ENCODE assay signal across 10 cellular contexts in the genomic region with DNA sequence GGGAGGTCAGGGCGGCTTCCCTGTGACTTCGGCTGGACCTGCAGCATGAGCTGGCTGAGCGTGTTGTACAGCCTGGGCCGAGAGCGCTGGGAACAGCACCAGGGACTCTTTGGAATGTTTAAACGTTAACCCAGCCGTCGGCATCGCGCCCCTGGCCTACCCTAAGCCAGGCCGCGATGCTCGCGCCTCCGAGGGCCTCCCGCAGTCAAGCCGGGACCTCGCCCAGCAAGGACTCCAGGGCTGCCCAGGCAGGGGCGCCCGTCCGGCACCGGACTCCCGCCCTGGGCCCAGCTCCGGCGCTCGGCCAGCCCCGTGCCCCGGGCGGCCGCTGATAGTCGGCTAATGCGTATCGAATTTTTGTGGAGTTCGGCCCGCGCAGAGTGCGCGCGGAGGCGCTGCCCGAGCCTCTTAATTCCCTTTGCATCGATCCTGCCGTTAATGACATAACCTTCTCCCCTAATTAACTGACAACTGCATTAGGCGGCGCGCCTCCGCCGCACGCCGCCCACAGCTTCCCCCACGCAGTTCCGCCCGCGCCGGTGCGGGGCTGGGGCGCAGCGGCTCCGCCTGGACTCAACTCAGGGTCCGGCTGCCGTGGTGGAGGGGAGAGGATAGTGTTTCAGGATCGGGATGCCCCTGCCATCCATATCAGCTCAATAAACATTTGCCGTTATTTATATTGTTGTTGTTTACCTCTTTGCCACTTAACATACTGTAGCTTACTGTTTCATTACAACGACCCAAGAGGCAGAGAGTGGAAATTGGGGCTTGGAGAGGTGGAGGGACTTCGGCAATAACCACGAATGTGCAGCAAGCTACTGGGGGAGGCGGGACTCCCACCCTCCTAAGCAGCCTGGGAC. TPM values are rescaled to one million over a fixed set of nuclear protein-coding genes. Genes with fewer than 3 reads are reported as not detected.
DNase-seq lines count a peak whose midpoint lies in the region; ATAC-seq and TF ChIP-seq lines count a peak whose summit lies in the region.
"Had no signal": no experiment of that assay in that cellular context is flagged by ENCODE, and none has a peak within 500 bp of the region (broad histone marks: within the 10 kb centered on the region; RNA-seq: fewer than 3 reads in every experiment).

No MANE protein-coding gene starts in this region.

- TF ChIP-seq POLR2A in right lobe of liver (IDR thresholded peaks at IDR 0.05) = no peak

- 10% methylated on average over 16 of the region's 67 CpGs for WGBS in right lobe of liver (ENCODE audit: insufficient coverage, low coverage, low lambda C conversion rate, missing lambda C conversion rate)

- H3K27me3 Mint-ChIP-seq in dendritic cell treated with granulocyte-macrophage colony-stimulating factor and Interleukin-4, amounts not matched to agents 40 ng/mL and 50 ng/mL, for 4 days = peaks cover 28% of the 10 kb centered on the region

- CTCF ChIA-PET in HEK293T (lab: Yijun Ruan, JAX) (interaction anchor here (0.8 kb wide), 1 partner anchor 110 kb away, joined by 3 read pairs; a partner anchor contains a TSS), RWPE1 (lab: Yijun Ruan, JAX) (interaction anchor here (0.6 to 1.0 kb wide), 4 partner anchors 25 to 1646 kb away, joined by 3 to 4 read pairs (median 3); no protein-coding TSS in a partner anchor)

- no peak for TF ChIP-seq CTCF in right lobe of liver (IDR thresholded peaks at IDR 0.05)
- TF ChIP-seq CTCF in thoracic aorta (IDR thresholded peaks at IDR 0.05) = no peak
- TF ChIP-seq CTCF in RWPE1 (conservative IDR thresholded peaks at IDR 0.05; ENCODE audit: low read depth) = no peak

- intact Hi-C loops in dendritic cell treated with granulocyte-macrophage colony-stimulating factor and Interleukin-4, amounts not matched to agents 40 ng/mL and 50 ng/mL, for 4 days (cut with micrococcal nuclease) = no loop called here
- intact Hi-C loops in right lobe of liver (cut with DNase I) = no loop called here

- POLR2A ChIA-PET in HEK293T (lab: Yijun Ruan, JAX) = interaction anchor here (0.5 to 0.7 kb wide), 2 partner anchors 29 kb away, joined by 3 read pairs; a partner anchor contains a TSS
- POLR2A ChIA-PET in RWPE1 (lab: Yijun Ruan, JAX; ENCODE audit: low non-redundant PET) = no interaction called here

- H3K27ac ChIP-seq in right lobe of liver = no peak overlapping the region
- no peak overlapping the region for H3K27ac ChIP-seq in thoracic aorta
- no peak overlapping the region for H3K27ac ChIP-seq in RWPE1
- H3K27ac ChIP-seq: epithelial cell of prostate had no signal

- ATAC-seq in right lobe of liver = peak; percentile 93 to 96 (median 94)
- no peak for ATAC-seq in thoracic aorta (ENCODE audit: insufficient number of reproducible peaks, low FRiP score, low read depth)
- no peak for ATAC-seq in GM21381 (IDR thresholded peaks at IDR 0.05; ENCODE audit: unreplicated experiment)

- DNase-seq in DMS53 (lab: John Stamatoyannopoulos, UW) = peak; percentile 65
- peak; percentile 27 for DNase-seq in NCI-H526 treated with DMSO at 0.1 percent for 48 hours (lab: John Stamatoyannopoulos, UW)
- peak; percentile 72 to 77 (median 74) for DNase-seq in right lobe of liver
- no peak for DNase-seq in thoracic aorta (ENCODE audit: low spot score)
- no peak for DNase-seq in HEK293T (ENCODE audit: extremely low spot score)
- DNase-seq in RWPE1 (ENCODE audit: low spot score) = no peak

- H3K4me3 ChIP-seq in right lobe of liver (peak overlapping the region; percentile 46 to 53 (median 50)), thoracic aorta (peak overlapping the region; percentile 72)

- no peaks in the 10 kb centered on the region for H3K36me3 ChIP-seq in right lobe of liver
- H3K36me3 ChIP-seq in thoracic aorta = no peaks in the 10 kb centered on the region

- H3K9me3 Mint-ChIP-seq in dendritic cell treated with granulocyte-macrophage colony-stimulating factor and Interleukin-4, amounts not matched to agents 40 ng/mL and 50 ng/mL, for 4 days = no peaks in the 10 kb centered on the region

- H3K27ac Mint-ChIP-seq in dendritic cell treated with granulocyte-macrophage colony-stimulating factor and Interleukin-4, amounts not matched to agents 40 ng/mL and 50 ng/mL, for 4 days = no peak overlapping the region

- H3K36me3 Mint-ChIP-seq in dendritic cell treated with granulocyte-macrophage colony-stimulating factor and Interleukin-4, amounts not matched to agents 40 ng/mL and 50 ng/mL, for 4 days (ENCODE audit: low read depth) = no peaks in the 10 kb centered on the region

- no peaks in the 10 kb centered on the region for H3K27me3 ChIP-seq in right lobe of liver
- H3K27me3 ChIP-seq in thoracic aorta (replicated peaks; ENCODE audit: insufficient read depth) = no peaks in the 10 kb centered on the region

- H3K4me3 Mint-ChIP-seq in dendritic cell treated with granulocyte-macrophage colony-stimulating factor and Interleukin-4, amounts not matched to agents 40 ng/mL and 50 ng/mL, for 4 days = peak overlapping the region; percentile 62

- H3K4me1 ChIP-seq in right lobe of liver (peaks cover 0 to 12% (median 3%) of the 10 kb centered on the region in 4 donors), thoracic aorta (ENCODE audit: control insufficient read depth in 1 of 2, low read depth in 2 of 2) (peaks cover 0 to 5% of the 10 kb centered on the region in 2 donors)

- H3K4me1 Mint-ChIP-seq in dendritic cell treated with granulocyte-macrophage colony-stimulating factor and Interleukin-4, amounts not matched to agents 40 ng/mL and 50 ng/mL, for 4 days (ENCODE audit: low read depth) = peaks cover 19% of the 10 kb centered on the region

- no peaks in the 10 kb centered on the region for H3K9me3 ChIP-seq in right lobe of liver
- H3K9me3 ChIP-seq in thoracic aorta = no peaks in the 10 kb centered on the region

TF ChIP-seq in HEK293T, 16 proteins besides CTCF, POLR2A, EP300 and RAD21:
- TF ChIP-seq FOXK2 (IDR thresholded peaks at IDR 0.05) = no peak
- TF ChIP-seq ZNF384 (IDR thresholded peaks at IDR 0.05) = no peak
- no peak for TF ChIP-seq FOXA1 (IDR thresholded peaks at IDR 0.05)
- no peak for TF ChIP-seq TARDBP (IDR thresholded peaks at IDR 0.05)
- TF ChIP-seq FOXM1 (IDR thresholded peaks at IDR 0.05; ENCODE audit: borderline replicate concordance) = no peak
- no peak for TF ChIP-seq SUZ12 (IDR thresholded peaks at IDR 0.05)
- no peak for TF ChIP-seq L3MBTL2 (conservative IDR thresholded peaks at IDR 0.05)
- TF ChIP-seq, protein P1, sequence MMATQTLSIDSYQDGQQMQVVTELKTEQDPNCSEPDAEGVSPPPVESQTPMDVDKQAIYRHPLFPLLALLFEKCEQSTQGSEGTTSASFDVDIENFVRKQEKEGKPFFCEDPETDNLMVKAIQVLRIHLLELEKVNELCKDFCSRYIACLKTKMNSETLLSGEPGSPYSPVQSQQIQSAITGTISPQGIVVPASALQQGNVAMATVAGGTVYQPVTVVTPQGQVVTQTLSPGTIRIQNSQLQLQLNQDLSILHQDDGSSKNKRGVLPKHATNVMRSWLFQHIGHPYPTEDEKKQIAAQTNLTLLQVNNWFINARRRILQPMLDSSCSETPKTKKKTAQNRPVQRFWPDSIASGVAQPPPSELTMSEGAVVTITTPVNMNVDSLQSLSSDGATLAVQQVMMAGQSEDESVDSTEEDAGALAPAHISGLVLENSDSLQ (IDR thresholded peaks at IDR 0.05) = no peak
- TF ChIP-seq LEF1 (IDR thresholded peaks at IDR 0.05; ENCODE audit: borderline replicate concordance) = no peak
- no peak for TF ChIP-seq SP1 (IDR thresholded peaks at IDR 0.05)
- TF ChIP-seq HDGF (IDR thresholded peaks at IDR 0.05; ENCODE audit: borderline replicate concordance) = no peak
- no peak for TF ChIP-seq ELF4 (IDR thresholded peaks at IDR 0.05)
- TF ChIP-seq ARNT (IDR thresholded peaks at IDR 0.05) = no peak
- TF ChIP-seq CTBP1 (IDR thresholded peaks at IDR 0.05; ENCODE audit: borderline replicate concordance) = no peak
TF ChIP-seq in HEK293T: peak in this region for 0.

RNA-seq across cellular contexts. Expression of a gene that starts 28.8 kb away (rescaled TPM):
- 10 to 100 TPM; 11.9 to 16.2 (median 15.2) TPM for total RNA-seq in right lobe of liver
- 10 to 100 TPM; 13.5 to 17.7 TPM for total RNA-seq in thoracic aorta

RNA-seq across cellular contexts. Expression of a gene that starts 32.5 kb away (rescaled TPM):
- under 1 TPM in 1 of 6 experiments, not detected in 5; 0.17 TPM for total RNA-seq in right lobe of liver
- total RNA-seq in thoracic aorta = under 1 TPM in 1 of 2 donors, not detected in 1; 0.27 TPM
- total RNA-seq: HT1080 had no signal

Comparison
In these comparisons a context has a peak if more than half of its experiments do, and no peak if none do; other contexts are left out.
1. DNase-seq: peak in DMS53 (single experiment), NCI-H526 treated with DMSO at 0.1 percent for 48 hours (single experiment) and right lobe of liver (3 of 3); none in thoracic aorta (single experiment), HEK293T (single experiment) and RWPE1 (single experiment).
2. ATAC-seq: peak in right lobe of liver (4 of 4); none in thoracic aorta (single experiment) and GM21381 (single experiment).